In the genomic region with DNA sequence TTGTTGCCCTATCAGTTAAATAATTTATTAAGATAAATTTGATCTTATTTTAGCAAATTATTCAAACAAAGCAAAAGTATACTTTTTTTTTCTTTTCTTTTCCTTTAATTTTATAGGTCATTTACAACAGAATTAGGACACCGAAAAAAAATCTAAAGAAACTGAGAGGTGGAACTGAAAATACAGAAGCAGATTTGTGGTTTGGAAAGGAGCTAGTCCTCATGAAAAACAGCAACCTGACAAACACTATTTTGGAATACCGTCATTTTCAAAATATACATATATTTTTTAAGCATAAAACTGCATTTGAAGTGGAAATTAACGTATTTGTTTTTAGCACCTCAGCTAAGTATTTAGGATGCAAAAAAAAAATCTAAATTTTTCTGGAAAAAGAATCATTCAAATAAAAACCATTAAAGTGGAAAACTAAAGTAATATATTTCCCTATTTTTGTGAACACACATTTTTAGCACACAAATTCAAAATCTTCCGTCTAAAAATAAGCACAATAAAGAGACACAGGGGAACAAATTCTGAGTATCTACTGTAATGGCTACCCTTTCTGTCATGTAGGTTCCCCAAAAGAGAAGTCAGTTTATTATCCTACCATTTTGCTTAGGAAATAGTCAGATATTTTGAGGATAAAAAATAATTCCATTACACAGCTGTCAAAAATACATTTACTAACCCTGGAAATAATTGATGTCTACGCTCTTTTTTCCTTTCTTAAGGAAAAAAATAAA, we compare ENCODE assay signal across 11 cellular contexts. TPM values are rescaled to one million over a fixed set of nuclear protein-coding genes. Genes with fewer than 3 reads are reported as not detected.
DNase-seq lines count a peak whose midpoint lies in the region; ATAC-seq, FAIRE-seq and TF ChIP-seq lines count a peak whose summit lies in the region.
"Had no signal": no experiment of that assay in that cellular context is flagged by ENCODE, and none has a peak within 500 bp of the region (broad histone marks: within the 10 kb centered on the region; RNA-seq: fewer than 3 reads in every experiment).

No MANE protein-coding gene starts in this region.

- ATAC-seq in GM21447 (IDR thresholded peaks at IDR 0.05; ENCODE audit: unreplicated experiment) (no peak), GM21786 (IDR thresholded peaks at IDR 0.05; ENCODE audit: unreplicated experiment) (no peak)

- H3K18ac ChIP-seq in mesenchymal stem cell (ENCODE audit: low read depth in 1 of 2, low read length in 2 of 2) = no peak overlapping the region

- H3K9me3 Mint-ChIP-seq in astrocyte (ENCODE audit: unreplicated experiment) (no peaks in the 10 kb centered on the region), immature natural killer cell (no peaks in the 10 kb centered on the region)
- H3K9me3 Mint-ChIP-seq: activated naive CD4-positive, alpha-beta T cell treated with anti-CD3 and anti-CD28 coated beads, Interleukin-2, amount 10 ng/mL, durations not matched to agents 7 days and 5 days had no signal

- H3K79me1 ChIP-seq in mesenchymal stem cell (replicated peaks; ENCODE audit: low read length, poor library complexity, severe bottlenecking) = peaks cover 18% of the 10 kb centered on the region

- no peak overlapping the region for H4K8ac ChIP-seq in mesenchymal stem cell (ENCODE audit: low read length)

- H3K4me2 ChIP-seq in KMS-11 = peak overlapping the region; percentile 84
- peak overlapping the region; percentile 88 for H3K4me2 ChIP-seq in astrocyte (ENCODE audit: low read length)
- no peak overlapping the region for H3K4me2 ChIP-seq in mesenchymal stem cell (ENCODE audit: low read length, poor library complexity, severe bottlenecking)

- H3K36me3 Mint-ChIP-seq in astrocyte (ENCODE audit: low read depth, unreplicated experiment) (peaks cover 4% of the 10 kb centered on the region), immature natural killer cell (no peaks in the 10 kb centered on the region)
- H3K36me3 Mint-ChIP-seq: activated naive CD4-positive, alpha-beta T cell treated with anti-CD3 and anti-CD28 coated beads, Interleukin-2, amount 10 ng/mL, durations not matched to agents 7 days and 5 days had no signal

- no peak overlapping the region for H2AFZ ChIP-seq in KMS-11 (ENCODE audit: low read depth)
- no peak overlapping the region for H2AFZ ChIP-seq in astrocyte (ENCODE audit: low read depth, low read length)
- H2AFZ ChIP-seq in mesenchymal stem cell (ENCODE audit: low read depth, low read length) = no peak overlapping the region

- H3K4ac ChIP-seq in mesenchymal stem cell (ENCODE audit: low read depth in 1 of 2, low read length in 2 of 2) = no peak overlapping the region

- H3K27ac Mint-ChIP-seq in astrocyte (ENCODE audit: unreplicated experiment) = no peak overlapping the region
- peak overlapping the region in 1 of 6 donors; percentile 91 for H3K27ac Mint-ChIP-seq in immature natural killer cell
- H3K27ac Mint-ChIP-seq: activated naive CD4-positive, alpha-beta T cell treated with anti-CD3 and anti-CD28 coated beads, Interleukin-2, amount 10 ng/mL, durations not matched to agents 7 days and 5 days had no signal

- TF ChIP-seq CTCF in KMS-11 (conservative IDR thresholded peaks at IDR 0.05; ENCODE audit: low read depth, low read length) (no peak), astrocyte (IDR thresholded peaks at IDR 0.05; ENCODE audit: insufficient read depth, low read depth, low read length) (no peak)

- no peak overlapping the region for H3K4me3 ChIP-seq in KMS-11 (IDR thresholded peaks at IDR 0.05; ENCODE audit: insufficient read depth, low read depth, low read length)
- peak overlapping the region; percentile 22 for H3K4me3 ChIP-seq in astrocyte (ENCODE audit: insufficient read depth, low read depth, low read length)
- H3K4me3 ChIP-seq in mesenchymal stem cell (ENCODE audit: insufficient read depth in 1 of 2, low read depth in 1 of 2, low read length in 2 of 2) = peak overlapping the region in 1 of 2 experiments; percentile 94

- no peak overlapping the region for H2BK5ac ChIP-seq in mesenchymal stem cell (ENCODE audit: low read depth, low read length, poor library complexity, severe bottlenecking)

- H3K4me1 ChIP-seq in KMS-11 (ENCODE audit: low read depth, poor library complexity, severe bottlenecking) (peaks cover 68% of the 10 kb centered on the region), astrocyte (ENCODE audit: insufficient read depth, low read length) (no peaks in the 10 kb centered on the region), mesenchymal stem cell (ENCODE audit: control insufficient read depth, insufficient read depth, low read depth, low read length) (no peaks in the 10 kb centered on the region)

- H3K23ac ChIP-seq in mesenchymal stem cell (ENCODE audit: low read length in 2 of 2) = no peak overlapping the region

- no peak overlapping the region for H3K14ac ChIP-seq in mesenchymal stem cell (ENCODE audit: low read length in 2 of 2)

- peak overlapping the region; percentile 72; the same call in 1 of the 2 replicates for H3K27ac ChIP-seq in KMS-11
- no peak overlapping the region for H3K27ac ChIP-seq in astrocyte (ENCODE audit: low read depth, low read length)
- H3K27ac ChIP-seq in mesenchymal stem cell (ENCODE audit: low read length, poor library complexity, severe bottlenecking) = no peak overlapping the region

- H3K4me1 Mint-ChIP-seq in astrocyte (ENCODE audit: low read depth, unreplicated experiment) (peaks cover 14% of the 10 kb centered on the region), immature natural killer cell (peaks cover 34 to 44% of the 10 kb centered on the region in 2 donors)

- peak; percentile 61 for DNase-seq in CD1c-positive myeloid dendritic cell (ENCODE audit: extremely low spot score)
- no peak for DNase-seq in astrocyte (ENCODE audit: low read depth)
- DNase-seq in mesenchymal stem cell = no peak
- DNase-seq in immature natural killer cell = no peak
- DNase-seq in activated naive CD4-positive, alpha-beta T cell (lab: John Stamatoyannopoulos, UW) = no peak
- DNase-seq: activated naive CD4-positive, alpha-beta T cell treated with anti-CD3 and anti-CD28 coated beads, Interleukin-2, amount 10 ng/mL, durations not matched to agents 7 days and 5 days; DMS79; stimulated activated CD4-positive, alpha-beta T cell treated with anti-CD3 and anti-CD28 coated beads, Interleukin-4, amount 100 ng/mL, for 4 hours had no signal

- no peak overlapping the region for H2BK15ac ChIP-seq in mesenchymal stem cell (ENCODE audit: low read depth, poor library complexity, severe bottlenecking)

- H2BK12ac ChIP-seq in mesenchymal stem cell (ENCODE audit: low read length in 2 of 2) = no peak overlapping the region

- no peaks in the 10 kb centered on the region for H3K9me3 ChIP-seq in astrocyte (ENCODE audit: insufficient read depth, low read depth, low read length)
- H3K9me3 ChIP-seq in mesenchymal stem cell (ENCODE audit: control insufficient read depth, low read length) = no peaks in the 10 kb centered on the region

- H3K27me3 ChIP-seq in KMS-11 (ENCODE audit: insufficient read depth, low read depth) (no peaks in the 10 kb centered on the region), astrocyte (ENCODE audit: insufficient read depth, low read length) (no peaks in the 10 kb centered on the region), mesenchymal stem cell (ENCODE audit: control insufficient read depth in 1 of 2, insufficient read depth in 1 of 2, low read length in 2 of 2) (no peaks in the 10 kb centered on the region)

- 50% methylated on average over 2 of the region's 5 CpGs for WGBS in mesenchymal stem cell

- H2AK5ac ChIP-seq in mesenchymal stem cell (ENCODE audit: low read length, severe bottlenecking) = no peak overlapping the region

- H4K20me1 ChIP-seq in KMS-11 (ENCODE audit: insufficient read depth) = no peaks in the 10 kb centered on the region
- H4K20me1 ChIP-seq in astrocyte (ENCODE audit: insufficient read depth, low read length) = peaks cover 15% of the 10 kb centered on the region

- no peak overlapping the region for H4K91ac ChIP-seq in mesenchymal stem cell (ENCODE audit: low read length)

- H3K9ac ChIP-seq in KMS-11 = peak overlapping the region; percentile 70; the same call in 1 of the 2 replicates
- no peak overlapping the region for H3K9ac ChIP-seq in astrocyte (ENCODE audit: low read length)
- H3K9ac ChIP-seq in mesenchymal stem cell (ENCODE audit: low read length) = peak overlapping the region; percentile 94

- no peaks in the 10 kb centered on the region for H3K27me3 Mint-ChIP-seq in astrocyte (ENCODE audit: low read depth, unreplicated experiment)
- peaks cover 5 to 15% (median 13%) of the 10 kb centered on the region in 3 donors for H3K27me3 Mint-ChIP-seq in immature natural killer cell (ENCODE audit: low read depth in 3 of 3)

- H3K36me3 ChIP-seq in KMS-11 (ENCODE audit: insufficient read depth) (peaks cover 11% of the 10 kb centered on the region; the same call in 1 of the 2 replicates), astrocyte (ENCODE audit: insufficient read depth, low read length) (no peaks in the 10 kb centered on the region), mesenchymal stem cell (ENCODE audit: control insufficient read depth in 1 of 2, insufficient read depth in 2 of 2, low read depth in 1 of 2, low read length in 2 of 2) (peaks cover 0 to 18% of the 10 kb centered on the region in 2 experiments)

- no peak for FAIRE-seq in astrocyte (lab: Jason Lieb, UNC)

- H3K79me2 ChIP-seq in KMS-11 (ENCODE audit: insufficient read depth, low read depth) = peaks cover 71% of the 10 kb centered on the region
- peaks cover 71% of the 10 kb centered on the region for H3K79me2 ChIP-seq in astrocyte (ENCODE audit: insufficient read depth, low read length)

- H2BK120ac ChIP-seq in mesenchymal stem cell (ENCODE audit: low read depth, low read length) = no peak overlapping the region

- H3K4me3 Mint-ChIP-seq in astrocyte (ENCODE audit: unreplicated experiment) = peak overlapping the region; percentile 76
- H3K4me3 Mint-ChIP-seq in immature natural killer cell = no peak overlapping the region
- H3K4me3 Mint-ChIP-seq: activated naive CD4-positive, alpha-beta T cell treated with anti-CD3 and anti-CD28 coated beads, Interleukin-2, amount 10 ng/mL, durations not matched to agents 7 days and 5 days had no signal

RNA-seq across cellular contexts. Expression of gene CCDC88A, which starts 2.7 kb away (rescaled TPM):
- total RNA-seq in astrocyte = 66.7 and 74.6 TPM in 2 replicates
- 47.3 TPM for polyA plus RNA-seq in mesenchymal stem cell (2013, experiment 1 of 2)
- polyA plus RNA-seq in mesenchymal stem cell (2013, experiment 2 of 2) = 43.5 TPM
- polyA plus RNA-seq in immature natural killer cell = 1 to 10 TPM; 1.4 to 8.9 (median 2.0) TPM
